ENCODE assay signal across 16 cellular contexts in the genomic region with DNA sequence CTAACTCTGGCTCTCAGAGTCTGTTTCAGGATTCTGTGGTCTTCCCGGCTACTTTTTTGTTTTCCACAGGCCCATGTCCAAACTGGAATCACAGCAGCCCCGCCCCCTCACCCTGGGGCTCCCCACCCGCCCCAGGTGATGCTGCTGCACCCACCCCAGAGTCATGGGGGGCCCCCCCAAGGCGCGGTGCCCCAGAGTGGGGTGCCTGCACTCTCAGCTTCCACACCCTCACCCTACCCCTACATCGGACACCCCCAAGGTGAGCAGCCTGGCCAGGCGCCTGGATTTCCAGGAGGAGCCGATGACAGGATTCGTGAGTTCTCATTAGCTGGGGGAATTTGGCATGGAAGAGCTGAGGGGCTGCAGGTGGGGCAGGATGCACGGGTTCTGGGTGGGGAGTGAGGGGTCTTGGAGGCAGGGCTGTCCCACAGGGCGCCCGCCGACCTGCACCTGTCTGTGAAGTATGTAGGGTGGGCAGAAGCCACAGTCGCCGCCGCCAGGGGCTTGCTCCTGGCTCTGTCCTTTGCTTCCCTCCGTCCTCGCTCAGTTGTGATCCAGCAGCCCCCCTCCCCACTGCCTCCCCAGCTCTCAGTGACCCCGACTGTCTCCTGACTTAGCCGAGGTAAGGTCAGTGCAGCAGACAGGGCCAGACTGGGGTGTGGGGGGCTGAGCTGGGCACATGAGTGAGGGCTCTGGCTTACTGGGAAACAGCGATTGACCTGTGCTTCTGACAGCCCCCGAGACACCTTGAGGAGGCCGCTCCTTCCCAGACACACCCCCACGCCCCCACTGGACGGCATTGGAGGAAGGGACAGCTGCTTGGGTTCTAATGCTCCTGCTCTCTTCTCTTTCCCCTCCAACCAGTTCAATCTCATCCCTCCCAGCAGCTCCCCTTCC. TPM values are rescaled to one million over a fixed set of nuclear protein-coding genes. Genes with fewer than 3 reads are reported as not detected.
A peak's percentile ranks its signal among the peaks of the same experiment; 100 is the strongest.
DNase-seq lines count a peak whose midpoint lies in the region; ATAC-seq, FAIRE-seq and TF ChIP-seq lines count a peak whose summit lies in the region.
"Had no signal": no experiment of that assay in that cellular context is flagged by ENCODE, and none has a peak within 500 bp of the region (broad histone marks: within the 10 kb centered on the region; RNA-seq: fewer than 3 reads in every experiment).

No MANE protein-coding gene starts in this region.

- no peak overlapping the region for H3K18ac ChIP-seq in H1 (ENCODE audit: extremely low read depth, low read length)

- no peak overlapping the region for H3K9ac ChIP-seq in H1 (replicated peaks in 1 of 4; ENCODE audit: extremely low read depth in 1 of 4, low read depth in 3 of 4, low read length in 3 of 4)

- no peak for FAIRE-seq in H1 (lab: Jason Lieb, UNC)
- FAIRE-seq: A549 had no signal

- no peak overlapping the region for H3K23ac ChIP-seq in H1 (ENCODE audit: insufficient read length)

- no peak overlapping the region for H2BK20ac ChIP-seq in H1 (ENCODE audit: low read length)

- no peak overlapping the region for H4K91ac ChIP-seq in H1 (replicated peaks; ENCODE audit: insufficient read length, low read length)

- H2BK15ac ChIP-seq in H1 (ENCODE audit: low read length): no peak overlapping the region

- H2BK5ac ChIP-seq in H1 (ENCODE audit: low read depth, low read length): no peak overlapping the region

- H2AFZ ChIP-seq in H1 (ENCODE audit: low read length): no peak overlapping the region

- no peak for TF ChIP-seq RAD21 in H1 (IDR thresholded peaks at IDR 0.05 in 1 of 2, conservative IDR thresholded peaks at IDR 0.05 in 1 of 2; ENCODE audit: low read depth in 2 of 2, low read length in 2 of 2)

- H3K14ac ChIP-seq in H1 (ENCODE audit: insufficient read length): no peak overlapping the region

- H3K9me3 ChIP-seq in right cardiac atrium (ENCODE audit: control insufficient read depth, low read length) (no peaks in the 10 kb centered on the region), HEK293 (ENCODE audit: control insufficient read depth, insufficient read depth, low read depth, low read length) (no peaks in the 10 kb centered on the region), H1 (ENCODE audit: insufficient read depth in 2 of 2, low read depth in 1 of 2, low read length in 1 of 2) (no peaks in the 10 kb centered on the region), tibial artery (no peaks in the 10 kb centered on the region), tibial nerve (no peaks in the 10 kb centered on the region)
- H3K9me3 ChIP-seq: A549, Peyer's patch had no signal

- peaks cover 100% of the 10 kb centered on the region for H3K36me3 Mint-ChIP-seq in stimulated activated effector memory CD8-positive, alpha-beta T cell treated with anti-CD3 and anti-CD28 coated beads, Interleukin-12 subunit alpha, Interleukin-12 subunit beta, amount 100 ng/mL, for 72 hours

- H3K27ac Mint-ChIP-seq in stimulated activated effector memory CD8-positive, alpha-beta T cell treated with anti-CD3 and anti-CD28 coated beads, Interleukin-12 subunit alpha, Interleukin-12 subunit beta, amount 100 ng/mL, for 72 hours: peak overlapping the region; percentile 76

- WGBS in right cardiac atrium: 94% methylated on average over 25 of the region's 25 CpGs
- 92% methylated on average over 16 of the region's 25 CpGs; no CpG with 5 or more reads in 1 of the 2 experiments for WGBS in H1 (ENCODE audit: extremely low coverage in 1 of 2, insufficient coverage in 1 of 2, insufficient read length in 1 of 2, insufficient replicate concordance in 2 of 2, low coverage in 1 of 2, low lambda C conversion rate in 2 of 2, missing lambda C conversion rate in 1 of 2), 2 experiments
- WGBS in tibial nerve, 2 donors: 90 to 93% methylated on average over 20 to 23 of the region's 25 CpGs

- 0 out of 2 replicates have a peak, but pooled peaks cover 2% of the 10 kb centered on the region for H3K79me1 ChIP-seq in H1 (ENCODE audit: low read depth, low read length)

- intact Hi-C loops in right cardiac atrium (cut with DNase I): no loop called here
- intact Hi-C loops in cardiac septum (cut with DNase I): no loop called here
- intact Hi-C loops in tibial artery (cut with DNase I; ENCODE audit: low total_unique reads): no loop called here

- no peak overlapping the region; the same call in 1 of the 2 replicates for H4K8ac ChIP-seq in H1 (ENCODE audit: extremely low read depth, insufficient read depth, low read length)

- peak in 1 of 2 experiments; percentile 39; a peak in 1 of 3 replicates for TF ChIP-seq POLR2A in H1 (IDR thresholded peaks at IDR 0.05; ENCODE audit: control extremely low read depth in 1 of 2, low read depth in 2 of 2, low read length in 2 of 2)
- no peak for TF ChIP-seq POLR2A in tibial nerve (IDR thresholded peaks at IDR 0.05)

- H3K27me3 ChIP-seq in right cardiac atrium (ENCODE audit: control insufficient read depth, insufficient read depth) (no peaks in the 10 kb centered on the region), H1 (replicated peaks in 1 of 4; ENCODE audit: control insufficient read depth in 3 of 4, extremely low read depth in 1 of 4, insufficient read depth in 3 of 4, low read length in 3 of 4) (no peaks in the 10 kb centered on the region), tibial artery (no peaks in the 10 kb centered on the region), tibial nerve (no peaks in the 10 kb centered on the region)
- H3K27me3 ChIP-seq: Peyer's patch had no signal

- H3K4me3 ChIP-seq in right cardiac atrium (ENCODE audit: low read length): no peak overlapping the region
- H3K4me3 ChIP-seq in HEK293 (ENCODE audit: low read depth, low read length): no peak overlapping the region
- no peak overlapping the region for H3K4me3 ChIP-seq in H1 (ENCODE audit: extremely low read depth in 1 of 4, insufficient read depth in 2 of 4, low read depth in 3 of 4, low read length in 4 of 4)
- no peak overlapping the region for H3K4me3 ChIP-seq in tibial artery
- H3K4me3 ChIP-seq in tibial nerve: no peak overlapping the region
- H3K4me3 ChIP-seq: A549, Peyer's patch had no signal

- H3K4me3 Mint-ChIP-seq in stimulated activated effector memory CD8-positive, alpha-beta T cell treated with anti-CD3 and anti-CD28 coated beads, Interleukin-12 subunit alpha, Interleukin-12 subunit beta, amount 100 ng/mL, for 72 hours: no peak overlapping the region
- H3K4me3 Mint-ChIP-seq: CD14-positive monocyte had no signal

- no peak overlapping the region for H3K4me2 ChIP-seq in H1 (ENCODE audit: insufficient read depth in 1 of 2, low read depth in 2 of 2, low read length in 2 of 2)
- H3K4me2 ChIP-seq: A549 had no signal

- H3K4ac ChIP-seq in H1 (replicated peaks; ENCODE audit: insufficient read length, low read depth, low read length): no peak overlapping the region

- no peaks in the 10 kb centered on the region; the same call in 1 of the 2 replicates for H3K23me2 ChIP-seq in H1 (ENCODE audit: low read depth, low read length)

- ATAC-seq in right cardiac atrium: peak; percentile 6 to 27
- no peak for ATAC-seq in stimulated activated effector memory CD8-positive, alpha-beta T cell treated with anti-CD3 and anti-CD28 coated beads, Interleukin-12 subunit alpha, Interleukin-12 subunit beta, amount 100 ng/mL, for 72 hours

- no peaks in the 10 kb centered on the region for H3K4me1 ChIP-seq in right cardiac atrium (ENCODE audit: control insufficient read depth, insufficient read depth, low read length)
- no peaks in the 10 kb centered on the region for H3K4me1 ChIP-seq in HEK293 (ENCODE audit: control insufficient read depth, insufficient read depth, low read length)
- H3K4me1 ChIP-seq in H1 (replicated peaks in 1 of 4; ENCODE audit: control insufficient read depth in 3 of 4, insufficient read depth in 4 of 4, low read length in 3 of 4): no peaks in the 10 kb centered on the region
- H3K4me1 ChIP-seq in tibial artery: no peaks in the 10 kb centered on the region
- H3K4me1 ChIP-seq in tibial nerve: no peaks in the 10 kb centered on the region
- H3K4me1 ChIP-seq: Peyer's patch had no signal

- H3K56ac ChIP-seq in H1 (replicated peaks; ENCODE audit: insufficient read length, low read depth, low read length): no peak overlapping the region

- H3K79me2 ChIP-seq in H1 (ENCODE audit: control insufficient read depth in 1 of 2, insufficient read depth in 2 of 2, low read length in 2 of 2): no peaks in the 10 kb centered on the region

- H2AK5ac ChIP-seq in H1 (ENCODE audit: low read depth, low read length): no peak overlapping the region

- H3K4me1 Mint-ChIP-seq in stimulated activated effector memory CD8-positive, alpha-beta T cell treated with anti-CD3 and anti-CD28 coated beads, Interleukin-12 subunit alpha, Interleukin-12 subunit beta, amount 100 ng/mL, for 72 hours: peaks cover 41% of the 10 kb centered on the region

- TF ChIP-seq EP300 in H1 (IDR thresholded peaks at IDR 0.05; ENCODE audit: borderline replicate concordance in 1 of 2, low read depth in 2 of 2, low read length in 2 of 2): no peak
- TF ChIP-seq EP300 in tibial nerve (IDR thresholded peaks at IDR 0.05): no peak

- H3K9me3 Mint-ChIP-seq in stimulated activated effector memory CD8-positive, alpha-beta T cell treated with anti-CD3 and anti-CD28 coated beads, Interleukin-12 subunit alpha, Interleukin-12 subunit beta, amount 100 ng/mL, for 72 hours: no peaks in the 10 kb centered on the region
- H3K9me3 Mint-ChIP-seq: CD14-positive monocyte had no signal

- H2BK12ac ChIP-seq in H1 (ENCODE audit: low read depth, low read length): no peak overlapping the region

- H4K20me1 ChIP-seq in H1 (replicated peaks in 1 of 2; ENCODE audit: control insufficient read depth in 1 of 2, insufficient read depth in 2 of 2, low read length in 2 of 2): peaks cover 2 to 24% of the 10 kb centered on the region in 2 experiments

- H2BK120ac ChIP-seq in H1 (replicated peaks; ENCODE audit: low read depth, low read length): no peak overlapping the region

- CTCF ChIA-PET in HEK293 (lab: Yijun Ruan, JAX) (no interaction called here), H1 (lab: Charles Lee; ENCODE audit: partially characterized antibody) (interaction anchor here (1.3 to 4.5 kb wide), 3 partner anchors 10 to 109 kb away, joined by 3 to 26 read pairs (median 3); a partner anchor contains a TSS)

- POLR2A ChIA-PET in HEK293 (lab: Yijun Ruan, JAX): interaction anchor here (1.1 to 1.5 kb wide), 2 partner anchors 9 to 10 kb away, joined by 4 to 8 read pairs; a partner anchor contains a TSS
- POLR2A ChIA-PET in H1 (lab: Charles Lee; ENCODE audit: partially characterized antibody): interaction anchor here (0.6 to 23.4 kb wide), 7 partner anchors 4 to 131 kb away, joined by 3 to 756 read pairs (median 17); a partner anchor contains a TSS

- no peak overlapping the region for H4K5ac ChIP-seq in H1 (ENCODE audit: insufficient read length, low read depth, low read length)

- no peak for DNase-seq in right cardiac atrium
- no peak for DNase-seq in cardiac septum (ENCODE audit: low spot score)
- no peak for DNase-seq in H1 (ENCODE audit: low read depth in 1 of 2, low spot score in 2 of 2)
- no peak for DNase-seq in stimulated activated effector memory CD8-positive, alpha-beta T cell treated with anti-CD3 and anti-CD28 coated beads, Interleukin-12 subunit alpha, Interleukin-12 subunit beta, amount 100 ng/mL, for 72 hours (ENCODE audit: low spot score in 2 of 2)
- no peak for DNase-seq in tibial artery
- DNase-seq in tibial nerve (ENCODE audit: low spot score in 2 of 2): no peak
- no peak for DNase-seq in kidney glomerular epithelial cell (lab: John Stamatoyannopoulos, UW)
- DNase-seq: COR-L47, NCI-H1436 treated with DMSO at 0.1 percent for 48 hours, NCI-H2081, NCI-H510A treated with DMSO at 0.1 percent for 48 hours, Peyer's patch, SHP77 treated with DMSO at 0.1 percent for 48 hours had no signal

- H3K36me3 ChIP-seq in HEK293 (ENCODE audit: control insufficient read depth in 2 of 2, insufficient read depth in 1 of 2, low read length in 2 of 2) (peaks cover 36 to 78% of the 10 kb centered on the region in 2 experiments), H1 (ENCODE audit: control insufficient read depth in 2 of 4, insufficient read depth in 4 of 4, low read length in 3 of 4) (peaks cover 42 to 74% (median 59%) of the 10 kb centered on the region in 4 experiments), tibial artery (peaks cover 66 to 78% (median 69%) of the 10 kb centered on the region in 3 donors), tibial nerve (peaks cover 14 to 77% (median 56%) of the 10 kb centered on the region in 3 donors)

- TF ChIP-seq CTCF in HEK293 (tag by site-specific recombination; IDR thresholded peaks at IDR 0.05) (no peak), H1 (IDR thresholded peaks at IDR 0.05; ENCODE audit: control extremely low read depth in 1 of 3, insufficient read depth in 1 of 3, low read depth in 1 of 3, low read length in 3 of 3) (no peak), tibial artery (IDR thresholded peaks at IDR 0.05) (no peak), tibial nerve (IDR thresholded peaks at IDR 0.05) (no peak)

- no peak overlapping the region for H3K27ac ChIP-seq in right cardiac atrium (ENCODE audit: low read length)
- no peak overlapping the region for H3K27ac ChIP-seq in HEK293 (ENCODE audit: extremely low read depth, low read depth, low read length)
- no peak overlapping the region for H3K27ac ChIP-seq in H1 (ENCODE audit: low read depth, low read length)
- H3K27ac ChIP-seq in tibial artery: no peak overlapping the region
- H3K27ac ChIP-seq in tibial nerve: no peak overlapping the region
- H3K27ac ChIP-seq: A549, Peyer's patch had no signal

RNA-seq across cellular contexts. Expression of a gene that starts 10.0 kb away (rescaled TPM):
- total RNA-seq in right cardiac atrium (100 to 1,000 TPM; 160 to 188 (median 173) TPM), cardiac septum (184 TPM), tibial nerve (100 to 1,000 TPM in 3 of 4 donors, 10 to 100 TPM in 1; 88.1 to 136 (median 116) TPM)
- polyA plus RNA-seq in right cardiac atrium (227 TPM), H1 (2011; rRNA removed) (216 and 283 TPM in 2 replicates)
- total RNA-seq in H1 (2021; fragmentation: NEBNext Ultra II Directional; extraction: Animal tissue kit (Norgen Biotek cat#: 25700)): 243 and 249 TPM in 2 replicates
- polyA plus RNA-seq in H1 (2011; cell fraction: cytosol; rRNA removed): 216 TPM
- 375 TPM for polyA plus RNA-seq in H1 (2011; cell fraction: nucleus; rRNA removed)
- 252 to 300 TPM (median 277 TPM) in 4 replicates for polyA plus RNA-seq in H1 (2012, experiment 1 of 2)
- polyA plus RNA-seq in H1 (2012, experiment 2 of 2): 261 TPM
- 233 TPM for polyA plus RNA-seq in H1 (2013, experiment 1 of 2)
- 250 TPM for polyA plus RNA-seq in H1 (2013, experiment 2 of 2)
- 76.3 and 102 TPM in 2 replicates for polyA minus RNA-seq in H1 (2011; rRNA and poly(A)+ RNA removed)
- 74.2 TPM for polyA minus RNA-seq in H1 (2011; cell fraction: cytosol; rRNA and poly(A)+ RNA removed)
- polyA minus RNA-seq in H1 (2011; cell fraction: nucleus; rRNA and poly(A)+ RNA removed): 65.9 TPM

RNA-seq across cellular contexts. Expression of a gene that starts 13.3 kb away (rescaled TPM):
- 10 to 100 TPM; 55.3 to 59.8 (median 58.8) TPM for total RNA-seq in right cardiac atrium
- 40.1 TPM for polyA plus RNA-seq in right cardiac atrium
- total RNA-seq in cardiac septum: 62.7 TPM
- total RNA-seq in H1 (2021; fragmentation: NEBNext Ultra II Directional; extraction: Animal tissue kit (Norgen Biotek cat#: 25700)): 218 and 227 TPM in 2 replicates
- 79.1 and 131 TPM in 2 replicates for polyA plus RNA-seq in H1 (2011; rRNA removed)
- polyA plus RNA-seq in H1 (2011; cell fraction: cytosol; rRNA removed): 54.4 TPM
- polyA plus RNA-seq in H1 (2011; cell fraction: nucleus; rRNA removed): 450 TPM
- 151 to 202 TPM (median 191 TPM) in 4 replicates for polyA plus RNA-seq in H1 (2012, experiment 1 of 2)
- polyA plus RNA-seq in H1 (2012, experiment 2 of 2): 158 TPM
- polyA plus RNA-seq in H1 (2013, experiment 1 of 2): 187 TPM
- polyA plus RNA-seq in H1 (2013, experiment 2 of 2): 171 TPM
- polyA minus RNA-seq in H1 (2011; rRNA and poly(A)+ RNA removed): 36.2 and 40.2 TPM in 2 replicates
- polyA minus RNA-seq in H1 (2011; cell fraction: cytosol; rRNA and poly(A)+ RNA removed): 106 TPM
- 121 TPM for polyA minus RNA-seq in H1 (2011; cell fraction: nucleus; rRNA and poly(A)+ RNA removed)
- total RNA-seq in tibial nerve: 100 to 1,000 TPM in 1 of 4 donors, 10 to 100 TPM in 3; 57.6 to 121 (median 87.7) TPM

RNA-seq across cellular contexts. Expression of a gene that starts 27.5 kb away (rescaled TPM):
- total RNA-seq in right cardiac atrium (10 to 100 TPM; 38.6 to 50.2 (median 44.9) TPM), cardiac septum (46.3 TPM), tibial nerve (10 to 100 TPM; 33.7 to 44.8 (median 43.0) TPM)
- polyA plus RNA-seq in right cardiac atrium (41.7 TPM), H1 (2011; rRNA removed) (32.0 and 57.5 TPM in 2 replicates)
- total RNA-seq in H1 (2021; fragmentation: NEBNext Ultra II Directional; extraction: Animal tissue kit (Norgen Biotek cat#: 25700)): 38.5 and 39.7 TPM in 2 replicates
- 30.7 TPM for polyA plus RNA-seq in H1 (2011; cell fraction: cytosol; rRNA removed)
- polyA plus RNA-seq in H1 (2011; cell fraction: nucleus; rRNA removed): 219 TPM
- polyA plus RNA-seq in H1 (2012, experiment 1 of 2): 40.1 to 43.9 TPM (median 40.4 TPM) in 4 replicates
- polyA plus RNA-seq in H1 (2012, experiment 2 of 2): 32.3 TPM
- 30.1 TPM for polyA plus RNA-seq in H1 (2013, experiment 1 of 2)
- polyA plus RNA-seq in H1 (2013, experiment 2 of 2): 29.1 TPM
- polyA minus RNA-seq in H1 (2011; rRNA and poly(A)+ RNA removed): 9.2 and 13.9 TPM in 2 replicates
- 18.1 TPM for polyA minus RNA-seq in H1 (2011; cell fraction: cytosol; rRNA and poly(A)+ RNA removed)
- polyA minus RNA-seq in H1 (2011; cell fraction: nucleus; rRNA and poly(A)+ RNA removed): 21.9 TPM

RNA-seq across cellular contexts. Expression of a gene that starts 42.2 kb away (rescaled TPM):
- under 1 TPM; 0.11 to 0.75 (median 0.58) TPM for total RNA-seq in right cardiac atrium
- 0.11 TPM for polyA plus RNA-seq in right cardiac atrium
- 0.54 TPM for total RNA-seq in cardiac septum
- total RNA-seq in H1 (2021; fragmentation: NEBNext Ultra II Directional; extraction: Animal tissue kit (Norgen Biotek cat#: 25700)): 2.4 and 3.0 TPM in 2 replicates
- polyA plus RNA-seq in H1 (2011; rRNA removed): 1.7 and 3.1 TPM in 2 replicates
- 1.9 TPM for polyA plus RNA-seq in H1 (2011; cell fraction: cytosol; rRNA removed)
- 10.5 TPM for polyA plus RNA-seq in H1 (2011; cell fraction: nucleus; rRNA removed)
- polyA plus RNA-seq in H1 (2012, experiment 1 of 2): 4.4 to 10.5 TPM (median 6.1 TPM) in 4 replicates
- polyA plus RNA-seq in H1 (2012, experiment 2 of 2): 1.4 TPM
- polyA plus RNA-seq in H1 (2013, experiment 1 of 2): 2.6 TPM
- 1.5 TPM for polyA plus RNA-seq in H1 (2013, experiment 2 of 2)
- polyA minus RNA-seq in H1 (2011; rRNA and poly(A)+ RNA removed): 1.3 and 2.0 TPM in 2 replicates
- 1.4 TPM for polyA minus RNA-seq in H1 (2011; cell fraction: cytosol; rRNA and poly(A)+ RNA removed)
- polyA minus RNA-seq in H1 (2011; cell fraction: nucleus; rRNA and poly(A)+ RNA removed): 14.5 TPM
- total RNA-seq in tibial nerve: under 1 TPM; 0.20 to 0.90 (median 0.21) TPM
- polyA plus RNA-seq: CD14-positive monocyte had no signal
